2 cellular contexts compared by ENCODE assay signal in the genomic region with DNA sequence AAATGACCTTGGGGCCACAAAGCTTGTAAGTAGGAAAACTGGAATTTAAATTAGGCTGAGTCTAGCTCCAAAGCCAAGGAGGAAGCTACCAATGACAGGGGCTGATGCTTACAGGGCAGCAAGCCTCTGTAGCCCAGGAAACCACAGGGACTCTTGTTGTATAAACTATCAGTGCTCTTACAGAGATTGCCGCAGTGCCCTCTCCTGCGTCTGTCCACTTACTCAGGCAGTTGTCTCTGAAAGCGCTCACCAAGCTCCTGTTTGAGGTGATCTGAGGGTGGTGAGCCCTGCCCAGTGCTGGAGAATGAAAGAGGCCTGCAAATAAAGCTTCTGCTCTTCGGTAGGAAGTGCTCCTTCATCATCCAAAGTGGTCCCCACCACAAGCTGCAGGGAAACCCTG.
TF ChIP-seq lines count a peak whose summit lies in the region.

No MANE protein-coding gene starts in this region.

TF ChIP-seq in IMR-90, 13 proteins besides CTCF, POLR2A, EP300 and RAD21:
- TF ChIP-seq, protein P1, sequence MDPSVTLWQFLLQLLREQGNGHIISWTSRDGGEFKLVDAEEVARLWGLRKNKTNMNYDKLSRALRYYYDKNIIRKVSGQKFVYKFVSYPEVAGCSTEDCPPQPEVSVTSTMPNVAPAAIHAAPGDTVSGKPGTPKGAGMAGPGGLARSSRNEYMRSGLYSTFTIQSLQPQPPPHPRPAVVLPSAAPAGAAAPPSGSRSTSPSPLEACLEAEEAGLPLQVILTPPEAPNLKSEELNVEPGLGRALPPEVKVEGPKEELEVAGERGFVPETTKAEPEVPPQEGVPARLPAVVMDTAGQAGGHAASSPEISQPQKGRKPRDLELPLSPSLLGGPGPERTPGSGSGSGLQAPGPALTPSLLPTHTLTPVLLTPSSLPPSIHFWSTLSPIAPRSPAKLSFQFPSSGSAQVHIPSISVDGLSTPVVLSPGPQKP (IDR thresholded peaks at IDR 0.05; ENCODE audit: borderline replicate concordance, low read depth, low read length), result no peak
- TF ChIP-seq MAFK (IDR thresholded peaks at IDR 0.05; ENCODE audit: low read depth, low read length), result no peak
- TF ChIP-seq MAZ (IDR thresholded peaks at IDR 0.05; ENCODE audit: borderline replicate concordance, low read depth, low read length), result no peak
- TF ChIP-seq, protein P2, sequence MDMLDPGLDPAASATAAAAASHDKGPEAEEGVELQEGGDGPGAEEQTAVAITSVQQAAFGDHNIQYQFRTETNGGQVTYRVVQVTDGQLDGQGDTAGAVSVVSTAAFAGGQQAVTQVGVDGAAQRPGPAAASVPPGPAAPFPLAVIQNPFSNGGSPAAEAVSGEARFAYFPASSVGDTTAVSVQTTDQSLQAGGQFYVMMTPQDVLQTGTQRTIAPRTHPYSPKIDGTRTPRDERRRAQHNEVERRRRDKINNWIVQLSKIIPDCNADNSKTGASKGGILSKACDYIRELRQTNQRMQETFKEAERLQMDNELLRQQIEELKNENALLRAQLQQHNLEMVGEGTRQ (IDR thresholded peaks at IDR 0.05; ENCODE audit: low read depth, low read length), result no peak
- TF ChIP-seq FOS (IDR thresholded peaks at IDR 0.05; ENCODE audit: low read depth, low read length), result no peak
- no peak for TF ChIP-seq SMC3 (IDR thresholded peaks at IDR 0.05; ENCODE audit: low read depth, low read length)
TF ChIP-seq in IMR-90: peak in this region for 0.

TF ChIP-seq in HepG2, 621 proteins besides CTCF, POLR2A, EP300 and RAD21 (continued from another document):
- TF ChIP-seq MIER3 (CRISPR knock-in tag; IDR thresholded peaks at IDR 0.05; ENCODE audit: borderline replicate concordance) (no peak), NR2F1 (CRISPR knock-in tag; IDR thresholded peaks at IDR 0.05) (no peak), ZNF317 (CRISPR knock-in tag; IDR thresholded peaks at IDR 0.05) (no peak), RARG (CRISPR knock-in tag; IDR thresholded peaks at IDR 0.05; ENCODE audit: low read depth) (no peak), WIZ (CRISPR knock-in tag; IDR thresholded peaks at IDR 0.05) (no peak)
- TF ChIP-seq, protein P3, sequence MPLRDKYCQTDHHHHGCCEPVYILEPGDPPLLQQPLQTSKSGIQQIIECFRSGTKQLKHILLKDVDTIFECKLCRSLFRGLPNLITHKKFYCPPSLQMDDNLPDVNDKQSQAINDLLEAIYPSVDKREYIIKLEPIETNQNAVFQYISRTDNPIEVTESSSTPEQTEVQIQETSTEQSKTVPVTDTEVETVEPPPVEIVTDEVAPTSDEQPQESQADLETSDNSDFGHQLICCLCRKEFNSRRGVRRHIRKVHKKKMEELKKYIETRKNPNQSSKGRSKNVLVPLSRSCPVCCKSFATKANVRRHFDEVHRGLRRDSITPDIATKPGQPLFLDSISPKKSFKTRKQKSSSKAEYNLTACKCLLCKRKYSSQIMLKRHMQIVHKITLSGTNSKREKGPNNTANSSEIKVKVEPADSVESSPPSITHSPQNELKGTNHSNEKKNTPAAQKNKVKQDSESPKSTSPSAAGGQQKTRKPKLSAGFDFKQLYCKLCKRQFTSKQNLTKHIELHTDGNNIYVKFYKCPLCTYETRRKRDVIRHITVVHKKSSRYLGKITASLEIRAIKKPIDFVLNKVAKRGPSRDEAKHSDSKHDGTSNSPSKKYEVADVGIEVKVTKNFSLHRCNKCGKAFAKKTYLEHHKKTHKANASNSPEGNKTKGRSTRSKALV (CRISPR knock-in tag; IDR thresholded peaks at IDR 0.05), result no peak
TF ChIP-seq in HepG2: peak in this region for 0.
